In genomic region chr9:72278959-72279358, GRCh38 we compare ENCODE assay signal across 16 cellular contexts.
DNase-seq lines count a peak whose midpoint lies in the region; ATAC-seq, FAIRE-seq and TF ChIP-seq lines count a peak whose summit lies in the region.
"Had no signal": no experiment of that assay in that cellular context is flagged by ENCODE, and none has a peak within 500 bp of the region (broad histone marks: within the 10 kb centered on the region; RNA-seq: fewer than 3 reads in every experiment).

No MANE protein-coding gene starts in this region.

- TF ChIP-seq POLR2A in GM12878 (IDR thresholded peaks at IDR 0.05; ENCODE audit: low read depth, low read length) (no peak), uterus (IDR thresholded peaks at IDR 0.05) (no peak)

- in situ Hi-C loops in GM12878 (cut with MboI), result loop anchor here (10.0 to 25.0 kb wide), 2 partner anchors 474 to 733 kb away; no protein-coding TSS in a partner anchor

- no peak overlapping the region for H3K9ac ChIP-seq in GM12878 (ENCODE audit: control insufficient read depth, insufficient read depth, low read length)
- H3K9ac ChIP-seq: BLaER1 had no signal

- POLR2A ChIA-PET in GM12878 (lab: Charles Lee), result interaction anchor here (0.6 to 2.2 kb wide), 6 partner anchors 13 to 365 kb away, joined by 3 to 9 read pairs (median 4); no protein-coding TSS in a partner anchor

- RAD21 ChIA-PET in GM12878 (lab: Charles Lee; ENCODE audit: unreplicated experiment), result interaction anchor here (0.6 to 16.7 kb wide), 31 partner anchors 9 to 744 kb away, joined by 3 to 365 read pairs (median 4); no protein-coding TSS in a partner anchor

- DNase-seq in GM12878 (ENCODE audit: low read depth, low spot score) (no peak), uterus (no peak), tibial artery (no peak), AG20443 (ENCODE audit: low spot score) (no peak), EL (no peak)
- DNase-seq: effector memory CD8-positive, alpha-beta T cell; kidney glomerular epithelial cell; naive thymus-derived CD4-positive, alpha-beta T cell; NCI-H226; stomach; T-helper 1 cell had no signal

- H4K20me1 ChIP-seq in GM12878 (ENCODE audit: control insufficient read depth, insufficient read depth), result no peaks in the 10 kb centered on the region
- H4K20me1 ChIP-seq: BLaER1 had no signal

- WGBS in GM12878 (ENCODE audit: insufficient coverage, insufficient replicate concordance, low lambda C conversion rate, missing lambda C conversion rate), result 38% methylated on average over 2 of the region's 2 CpGs

- TF ChIP-seq CTCF in GM12878 (IDR thresholded peaks at IDR 0.05 in 2 of 3, conservative IDR thresholded peaks at IDR 0.05 in 1 of 3; ENCODE audit: control insufficient read depth in 2 of 3, extremely low read depth in 1 of 3, insufficient read depth in 1 of 3, low read depth in 3 of 3, low read length in 3 of 3) (no peak), uterus (IDR thresholded peaks at IDR 0.05) (no peak), tibial artery (IDR thresholded peaks at IDR 0.05) (no peak)

- H3K4me1 ChIP-seq in GM12878 (ENCODE audit: control insufficient read depth, insufficient read depth, low read length) (no peaks in the 10 kb centered on the region), uterus (no peaks in the 10 kb centered on the region), tibial artery (no peaks in the 10 kb centered on the region)
- H3K4me1 ChIP-seq: BLaER1, stomach had no signal

- CTCF ChIA-PET in GM12878 (lab: Yijun Ruan, JAX), result interaction anchor here (0.6 to 15.6 kb wide), 40 partner anchors 8 to 988 kb away, joined by 3 to 470 read pairs (median 5); no protein-coding TSS in a partner anchor

- no peak overlapping the region for H3K27ac ChIP-seq in GM12878 (ENCODE audit: control insufficient read depth, insufficient read depth)
- no peak overlapping the region for H3K27ac ChIP-seq in uterus
- H3K27ac ChIP-seq in tibial artery, result no peak overlapping the region
- H3K27ac ChIP-seq: BLaER1, stomach had no signal

- H3K36me3 ChIP-seq in GM12878 (ENCODE audit: control insufficient read depth in 2 of 2, insufficient read depth in 2 of 2, low read length in 1 of 2), result no peaks in the 10 kb centered on the region
- H3K36me3 ChIP-seq in uterus, result no peaks in the 10 kb centered on the region
- no peaks in the 10 kb centered on the region for H3K36me3 ChIP-seq in tibial artery
- H3K36me3 ChIP-seq: BLaER1, stomach had no signal

- no TSS peak for BruUV-seq in GM12878 (replicated peaks; lab: Mats Ljungman, UMichigan)

- SMC1A ChIA-PET in GM12878 (lab: Charles Lee; ENCODE audit: uncharacterized antibody, unreplicated experiment), result interaction anchor here (0.6 to 16.2 kb wide), 38 partner anchors 8 to 744 kb away, joined by 3 to 446 read pairs (median 5); no protein-coding TSS in a partner anchor

- no peaks in the 10 kb centered on the region for H3K27me3 ChIP-seq in GM12878 (replicated peaks in 1 of 2; ENCODE audit: control insufficient read depth in 2 of 2, insufficient read depth in 2 of 2, low read length in 1 of 2)
- no peaks in the 10 kb centered on the region for H3K27me3 ChIP-seq in uterus
- no peaks in the 10 kb centered on the region for H3K27me3 ChIP-seq in tibial artery
- H3K27me3 ChIP-seq: BLaER1, stomach had no signal

- TF ChIP-seq EP300 in GM12878 (IDR thresholded peaks at IDR 0.05; ENCODE audit: borderline replicate concordance in 1 of 2, control insufficient read depth in 1 of 2, low read depth in 2 of 2, low read length in 2 of 2), result no peak

- H3K4me3 ChIP-seq in GM12878, result no peak overlapping the region
- H3K4me3 ChIP-seq in uterus, result no peak overlapping the region
- H3K4me3 ChIP-seq in tibial artery, result no peak overlapping the region
- H3K4me3 ChIP-seq: BLaER1, stomach had no signal

- no peak overlapping the region for H2AFZ ChIP-seq in GM12878 (ENCODE audit: control insufficient read depth, low read depth, low read length)

- H3K79me2 ChIP-seq in GM12878 (ENCODE audit: control insufficient read depth, insufficient read depth, low read length), result no peaks in the 10 kb centered on the region

- FAIRE-seq in GM12878 (lab: Jason Lieb, UNC), result no peak

- H3K4me2 ChIP-seq in GM12878 (ENCODE audit: control insufficient read depth, insufficient read depth), result no peak overlapping the region; the same call in 1 of the 2 replicates
- H3K4me2 ChIP-seq: BLaER1 had no signal

- ATAC-seq in GM18907 (IDR thresholded peaks at IDR 0.05; ENCODE audit: unreplicated experiment) (peak; percentile 77), GM21529 (IDR thresholded peaks at IDR 0.05; ENCODE audit: unreplicated experiment) (peak; percentile 70), HG03045 (IDR thresholded peaks at IDR 0.05; ENCODE audit: unreplicated experiment) (peak; percentile 47), GM12878 (peak; percentile 89)
- ATAC-seq: effector memory CD8-positive, alpha-beta T cell; naive thymus-derived CD4-positive, alpha-beta T cell; Panc1 had no signal

- intact Hi-C loops in GM12878 (cut with micrococcal nuclease; ENCODE audit: unreplicated experiment) (loop anchor here (10.0 kb wide), 1 partner anchor 474 kb away; no protein-coding TSS in a partner anchor), uterus (cut with DNase I; ENCODE audit: low total_unique reads) (loop anchor here (5.0 kb wide), 1 partner anchor 242 kb away; no protein-coding TSS in a partner anchor), tibial artery (cut with DNase I; ENCODE audit: low total_unique reads) (no loop called here)

- H3K9me3 ChIP-seq in GM12878 (replicated peaks; ENCODE audit: control insufficient read depth, insufficient read depth, low read length) (no peaks in the 10 kb centered on the region), uterus (no peaks in the 10 kb centered on the region), tibial artery (no peaks in the 10 kb centered on the region)
- H3K9me3 ChIP-seq: BLaER1, stomach had no signal

- no peak for TF ChIP-seq RAD21 in GM12878 (IDR thresholded peaks at IDR 0.05; ENCODE audit: insufficient read depth, low read depth, low read length)

TF ChIP-seq in GM12878, 131 proteins besides CTCF, POLR2A, EP300 and RAD21:
- TF ChIP-seq GABPA (IDR thresholded peaks at IDR 0.05; ENCODE audit: low read depth) (no peak), ATF3 (IDR thresholded peaks at IDR 0.05; ENCODE audit: borderline replicate concordance, extremely low read depth, low read depth, low read length) (no peak), RFX5 (IDR thresholded peaks at IDR 0.05; ENCODE audit: low read depth, low read length) (no peak), TAF1 (IDR thresholded peaks at IDR 0.05; ENCODE audit: borderline replicate concordance, low read depth, low read length) (no peak), WRNIP1 (IDR thresholded peaks at IDR 0.05; ENCODE audit: borderline replicate concordance, low read depth, low read length) (no peak), SMAD5 (IDR thresholded peaks at IDR 0.05; ENCODE audit: low read depth) (no peak), CEBPB (IDR thresholded peaks at IDR 0.05; ENCODE audit: borderline replicate concordance in 1 of 2, low read depth in 2 of 2, low read length in 2 of 2) (no peak), IKZF1 (conservative IDR thresholded peaks at IDR 0.05) (no peak), ZNF687 (IDR thresholded peaks at IDR 0.05) (no peak), KDM1A (IDR thresholded peaks at IDR 0.05; ENCODE audit: borderline replicate concordance) (no peak), BHLHE40 (IDR thresholded peaks at IDR 0.05; ENCODE audit: borderline replicate concordance in 1 of 2, low read depth in 2 of 2, low read length in 1 of 2) (no peak), NRF1 (conservative IDR thresholded peaks at IDR 0.05; ENCODE audit: low read depth, low read length) (no peak), EGR1 (IDR thresholded peaks at IDR 0.05; ENCODE audit: borderline replicate concordance in 1 of 2, low read depth in 2 of 2, low read length in 2 of 2) (no peak), NR2F1 (conservative IDR thresholded peaks at IDR 0.05) (no peak)
